Comparison of ENCODE assay signal across 9 cellular contexts in the genomic region with DNA sequence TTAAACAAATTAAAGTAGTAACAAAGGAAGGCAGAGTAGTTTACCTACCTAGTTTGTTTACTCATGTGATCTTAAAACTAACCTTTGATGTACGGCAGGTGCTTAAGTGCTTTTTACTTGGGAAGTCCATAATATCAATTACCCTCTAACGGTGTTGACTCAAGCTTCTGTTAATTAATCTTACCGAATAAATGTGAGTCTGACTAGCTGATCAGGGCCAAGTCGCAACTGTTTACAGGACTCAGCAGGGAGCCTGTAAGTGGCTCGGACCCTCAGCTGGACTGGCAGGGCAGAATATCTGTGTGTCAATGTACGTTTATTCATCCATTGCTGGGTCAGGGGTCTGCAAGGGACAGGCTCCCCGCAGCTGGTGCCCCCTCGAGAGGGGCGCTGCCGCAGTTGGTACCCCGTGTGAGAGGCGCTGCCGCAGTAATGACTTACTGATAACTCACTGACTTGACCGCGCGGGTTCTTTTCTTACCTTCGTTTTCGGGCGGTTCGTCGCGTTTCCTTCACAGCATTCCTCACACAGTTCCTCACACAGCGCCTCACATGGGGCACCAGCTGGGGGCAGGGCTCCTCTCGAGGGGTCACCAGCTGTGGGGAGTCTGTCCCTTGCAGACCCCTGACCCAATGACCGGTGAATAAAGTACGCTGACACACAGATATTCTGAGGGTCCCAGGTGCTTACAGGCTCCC. TPM values are rescaled to one million over a fixed set of nuclear protein-coding genes. Genes with fewer than 3 reads are reported as not detected.
DNase-seq lines count a peak whose midpoint lies in the region; ATAC-seq and TF ChIP-seq lines count a peak whose summit lies in the region.
"Had no signal": no experiment of that assay in that cellular context is flagged by ENCODE, and none has a peak within 500 bp of the region (broad histone marks: within the 10 kb centered on the region; RNA-seq: fewer than 3 reads in every experiment).

No MANE protein-coding gene starts in this region.

- no peaks in the 10 kb centered on the region for H3K36me3 ChIP-seq in spleen

- H3K27me3 ChIP-seq in spleen (replicated peaks in 1 of 7): peaks cover 0 to 62% (median 6%) of the 10 kb centered on the region in 7 donors

- H3K4me1 ChIP-seq in spleen: peaks cover 0 to 20% (median 7%) of the 10 kb centered on the region in 6 donors

- TF ChIP-seq CTCF in spleen (IDR thresholded peaks at IDR 0.05 in 8 of 11, conservative IDR thresholded peaks at IDR 0.05 in 3 of 11): no peak

- peak overlapping the region; percentile 20 to 66 (median 34) for H3K4me3 ChIP-seq in spleen

- WGBS in spleen, 5 donors: 8 to 11% (median 10%) methylated on average over 24 to 26 of the region's 26 CpGs

- peak overlapping the region in 1 of 8 donors; percentile 38 for H3K27ac ChIP-seq in spleen

- ATAC-seq in HG02588 (IDR thresholded peaks at IDR 0.05; ENCODE audit: unreplicated experiment): peak; percentile 62

- DNase-seq in EL: peak; percentile 66
- peak; percentile 69 for DNase-seq in NCI-H748 treated with DMSO at 0.1 percent for 48 hours (lab: John Stamatoyannopoulos, UW)
- peak; percentile 15 for DNase-seq in amniotic epithelial cell (ENCODE audit: low read depth)
- peak; percentile 22 for DNase-seq in iPS-NIHi7 (ENCODE audit: extremely low spot score)
- DNase-seq in spleen: peak; percentile 75
- no peak for DNase-seq in pons (ENCODE audit: low spot score)
- DNase-seq in NCI-H2196 treated with DMSO at 0.1 percent for 48 hours (lab: John Stamatoyannopoulos, UW; ENCODE audit: unreplicated experiment): no peak

- intact Hi-C loops in spleen (cut with DNase I; ENCODE audit: low total_unique reads): no loop called here

- no peak for TF ChIP-seq POLR2A in spleen (IDR thresholded peaks at IDR 0.05)

- no peaks in the 10 kb centered on the region for H3K9me3 ChIP-seq in spleen

RNA-seq across cellular contexts. Expression of gene FMO1, which starts 2.9 kb away (rescaled TPM):
- total RNA-seq in spleen: not detected
- under 1 TPM; 0.17 to 0.30 (median 0.22) TPM for polyA plus RNA-seq in spleen
- total RNA-seq: NCI-H460 had no signal

Comparison
In these comparisons a context has a peak if more than half of its experiments do, and no peak if none do; other contexts are left out.
1. DNase-seq: peak in EL (single experiment), NCI-H748 treated with DMSO at 0.1 percent for 48 hours (single experiment), amniotic epithelial cell (single experiment), iPS-NIHi7 (single experiment) and spleen (single experiment); none in pons (single experiment) and NCI-H2196 treated with DMSO at 0.1 percent for 48 hours (single experiment).